In genomic region chr11:2988996-2989395, GRCh38 we compare ENCODE assay signal across 8 cellular contexts. TPM values are rescaled to one million over a fixed set of nuclear protein-coding genes. Genes with fewer than 3 reads are reported as not detected.
DNase-seq lines count a peak whose midpoint lies in the region; TF ChIP-seq lines count a peak whose summit lies in the region.

No MANE protein-coding gene starts in this region.

- POLR2A ChIA-PET in A673 (lab: Charles Lee; ENCODE audit: low non-redundant PET) = interaction anchor here (1.0 kb wide), 1 partner anchor 61 kb away, joined by 3 read pairs; no protein-coding TSS in a partner anchor

- peak overlapping the region; percentile 96 for H3K4me3 ChIP-seq in A673 (ENCODE audit: low read depth, low read length, poor library complexity, severe bottlenecking)
- H3K4me3 ChIP-seq in Jurkat, Clone E6-1 (ENCODE audit: low read length) = peak overlapping the region; percentile 96
- peak overlapping the region in 2 of 3 donors; percentile 23 to 78 for H3K4me3 ChIP-seq in breast epithelium
- peak overlapping the region; percentile 7 for H3K4me3 ChIP-seq in mononuclear cell (ENCODE audit: low read length)

- DNase-seq in A673 (ENCODE audit: low spot score) = no peak
- no peak for DNase-seq in Jurkat, Clone E6-1 (ENCODE audit: low read depth, low spot score)
- DNase-seq in breast epithelium (ENCODE audit: low spot score in 2 of 2) = no peak
- no peak for DNase-seq in COLO668 (lab: John Stamatoyannopoulos, UW; ENCODE audit: unreplicated experiment)
- no peak for DNase-seq in DMS 273 (lab: John Stamatoyannopoulos, UW; ENCODE audit: unreplicated experiment)
- DNase-seq in activated CD4-positive, CD25-positive, alpha-beta regulatory T cell (lab: John Stamatoyannopoulos, UW) = no peak
- no peak for DNase-seq in NCI-H1417 treated with DMSO at 0.1 percent for 48 hours (lab: John Stamatoyannopoulos, UW)

- BruUV-seq in A673 (replicated peaks; lab: Mats Ljungman, UMichigan) = no TSS peak

- H3K9me3 ChIP-seq in A673 (ENCODE audit: low read depth, low read length, poor library complexity, severe bottlenecking) (no peaks in the 10 kb centered on the region), breast epithelium (no peaks in the 10 kb centered on the region), mononuclear cell (ENCODE audit: low read depth, low read length) (no peaks in the 10 kb centered on the region)

- CTCF ChIA-PET in A673 (lab: Charles Lee) = no interaction called here

- TF ChIP-seq CTCF in A673 (conservative IDR thresholded peaks at IDR 0.05; ENCODE audit: low read depth, low read length) = no peak
- TF ChIP-seq CTCF in breast epithelium (IDR thresholded peaks at IDR 0.05) = no peak

- H3K4me1 ChIP-seq in A673 (ENCODE audit: insufficient read depth, low read length, poor library complexity, severe bottlenecking) (peaks cover 24% of the 10 kb centered on the region), breast epithelium (peaks cover 0 to 4% of the 10 kb centered on the region in 2 donors), mononuclear cell (ENCODE audit: insufficient read depth, low read length) (peaks cover 67% of the 10 kb centered on the region)

- intact Hi-C loops in A673 (cut with micrococcal nuclease; ENCODE audit: unreplicated experiment) = no loop called here
- intact Hi-C loops in breast epithelium (cut with DNase I; ENCODE audit: low total_unique reads) = no loop called here

- peak overlapping the region; percentile 87 for H3K27ac ChIP-seq in A673 (ENCODE audit: low read depth, low read length, poor library complexity, severe bottlenecking)
- H3K27ac ChIP-seq in breast epithelium = peak overlapping the region; percentile 56 to 97

- H3K27me3 ChIP-seq in A673 (replicated peaks; ENCODE audit: insufficient read depth, low read depth, low read length, poor library complexity) (no peaks in the 10 kb centered on the region), breast epithelium (no peaks in the 10 kb centered on the region), mononuclear cell (ENCODE audit: insufficient read depth, low read length) (no peaks in the 10 kb centered on the region)

- peaks cover 4% of the 10 kb centered on the region for H3K36me3 ChIP-seq in A673 (ENCODE audit: insufficient read depth, low read length, poor library complexity, severe bottlenecking)
- H3K36me3 ChIP-seq in breast epithelium = no peaks in the 10 kb centered on the region

- TF ChIP-seq POLR2A in breast epithelium (IDR thresholded peaks at IDR 0.05) = no peak

RNA-seq across cellular contexts. Expression of gene NAP1L4, which starts 3.1 kb away (rescaled TPM):
- total RNA-seq in A673 (2021) = 169 and 184 TPM in 2 replicates
- polyA plus RNA-seq in Jurkat, Clone E6-1 (2012; ENCODE audit: insufficient read depth, insufficient read length) = 185 TPM
- total RNA-seq in breast epithelium = 100 to 1,000 TPM in 1 of 3 donors, 10 to 100 TPM in 2; 87.1 to 167 (median 98.3) TPM
- 272 TPM for total RNA-seq in mononuclear cell

RNA-seq across cellular contexts. Expression of gene PHLDA2, which starts 59.8 kb away (rescaled TPM):
- total RNA-seq in A673 (2021) (25.0 and 33.7 TPM in 2 replicates), breast epithelium (1 to 10 TPM in 2 of 3 donors, not detected in 1; 2.0 to 2.3 TPM), mononuclear cell (1.7 TPM)
- polyA plus RNA-seq in Jurkat, Clone E6-1 (2012; ENCODE audit: insufficient read depth, insufficient read length) = not detected

Comparison
In these comparisons a context has a peak if more than half of its experiments do, and no peak if none do; other contexts are left out.
1. H3K4me3 ChIP-seq: peak in every context shown above with its lines; median percentile 96 in A673; 96 in Jurkat, Clone E6-1; 50 in breast epithelium; 7 in mononuclear cell.